Comparison of ENCODE assay signal across 18 cellular contexts in genomic region chr12:50105913-50106450, GRCh38. TPM values are rescaled to one million over a fixed set of nuclear protein-coding genes. Genes with fewer than 3 reads are reported as not detected.
DNase-seq lines count a peak whose midpoint lies in the region; FAIRE-seq and TF ChIP-seq lines count a peak whose summit lies in the region.
"Had no signal": no experiment of that assay in that cellular context is flagged by ENCODE, and none has a peak within 500 bp of the region (broad histone marks: within the 10 kb centered on the region; RNA-seq: fewer than 3 reads in every experiment).

No MANE protein-coding gene starts in this region.

- H3K27me3 Mint-ChIP-seq in type B pancreatic cell, result no peaks in the 10 kb centered on the region
- H3K27me3 Mint-ChIP-seq: CD4-positive, alpha-beta T cell had no signal

- H3K4me3 Mint-ChIP-seq in type B pancreatic cell, result no peak overlapping the region
- H3K4me3 Mint-ChIP-seq: CD4-positive, alpha-beta T cell had no signal

- H2BK12ac ChIP-seq in neuronal stem cell (ENCODE audit: low read length), result no peak overlapping the region

- no peak overlapping the region for H3K4ac ChIP-seq in neuronal stem cell (ENCODE audit: low read length)

- peaks cover 28% of the 10 kb centered on the region for H3K36me3 ChIP-seq in adipocyte (ENCODE audit: control insufficient read depth, insufficient read depth, low read length, severe bottlenecking)
- peaks cover 0 to 18% of the 10 kb centered on the region in 2 donors for H3K36me3 ChIP-seq in neuronal stem cell (replicated peaks in 1 of 2; ENCODE audit: control insufficient read depth in 2 of 2, insufficient read depth in 2 of 2, low read length in 2 of 2)

- no peak overlapping the region for H2AFZ ChIP-seq in neuronal stem cell (ENCODE audit: low read length)

- H2BK120ac ChIP-seq in neuronal stem cell (ENCODE audit: low read depth, low read length), result no peak overlapping the region

- H4K91ac ChIP-seq in neuronal stem cell (ENCODE audit: low read depth, low read length, poor library complexity), result no peak overlapping the region

- TF ChIP-seq CTCF in type B pancreatic cell (conservative IDR thresholded peaks at IDR 0.05), result no peak

- no CpG with 5 or more reads among the region's 12 CpGs for WGBS in neuronal stem cell (ENCODE audit: extremely low coverage in 2 of 2, insufficient read length in 2 of 2, insufficient replicate concordance in 1 of 2), 2 donors

- no peak overlapping the region for H3K23ac ChIP-seq in neuronal stem cell (ENCODE audit: low read depth, low read length, poor library complexity)

- H3K9me3 Mint-ChIP-seq in type B pancreatic cell, result no peaks in the 10 kb centered on the region
- H3K9me3 Mint-ChIP-seq: CD4-positive, alpha-beta T cell had no signal

- DNase-seq in adipocyte (ENCODE audit: low read depth) (no peak), globus pallidus (ENCODE audit: low spot score) (peak; percentile 20), neuronal stem cell (ENCODE audit: low spot score) (no peak), type B pancreatic cell (ENCODE audit: extremely low spot score, unreplicated experiment) (no peak), urothelium cell line (ENCODE audit: low spot score) (no peak), NCI-H128 (lab: John Stamatoyannopoulos, UW; ENCODE audit: unreplicated experiment) (no peak)
- no peak for DNase-seq in activated CD4-positive, CD25-positive, alpha-beta regulatory T cell treated with anti-CD3 and anti-CD28 coated beads, Interleukin-2, amount 50 U/mL, for 72 hours
- DNase-seq: CD4-positive, alpha-beta T cell; DMS53; H7; Karpas-422; MM.1S; NCI-H1092 treated with DMSO at 0.1 percent for 48 hours; NCI-H187; NCI-H69; RPMI8226; SIG-M5 had no signal

- H3K18ac ChIP-seq in neuronal stem cell (ENCODE audit: low read length), result no peak overlapping the region

- H2BK5ac ChIP-seq in neuronal stem cell (ENCODE audit: low read length), result no peak overlapping the region

- H3K9ac ChIP-seq in adipocyte (ENCODE audit: low read length) (peak overlapping the region; percentile 92), neuronal stem cell (ENCODE audit: low read depth, low read length, poor library complexity) (no peak overlapping the region)

- no peak overlapping the region for H3K4me2 ChIP-seq in neuronal stem cell (ENCODE audit: insufficient read depth, low read length, poor library complexity, severe bottlenecking)

- no peak overlapping the region for H2BK15ac ChIP-seq in neuronal stem cell (ENCODE audit: low read length)

- no peak overlapping the region for H3K27ac ChIP-seq in neuronal stem cell (replicated peaks; ENCODE audit: low read length)

- peak overlapping the region; percentile 11 for H3K14ac ChIP-seq in neuronal stem cell (ENCODE audit: low read length)

- H3K4me3 ChIP-seq in adipocyte (ENCODE audit: low read length), result peak overlapping the region; percentile 83
- H3K4me3 ChIP-seq in neuronal stem cell (ENCODE audit: low read length in 2 of 2), result no peak overlapping the region

- no peaks in the 10 kb centered on the region for H3K79me1 ChIP-seq in neuronal stem cell (ENCODE audit: low read depth, low read length)

- H3K4me1 ChIP-seq in adipocyte (ENCODE audit: control insufficient read depth, insufficient read depth, low read length) (peaks cover 61% of the 10 kb centered on the region), neuronal stem cell (ENCODE audit: control insufficient read depth in 2 of 2, insufficient read depth in 1 of 2, low read depth in 1 of 2, low read length in 2 of 2) (peaks cover 17 to 24% of the 10 kb centered on the region in 2 donors)

- peaks cover 26% of the 10 kb centered on the region for H3K4me1 Mint-ChIP-seq in type B pancreatic cell (ENCODE audit: unreplicated experiment)

- H4K8ac ChIP-seq in neuronal stem cell (ENCODE audit: low read depth, low read length), result no peak overlapping the region

- peak overlapping the region; percentile 51 for H3K27ac Mint-ChIP-seq in type B pancreatic cell
- H3K27ac Mint-ChIP-seq: CD4-positive, alpha-beta T cell had no signal

- H3K9me3 ChIP-seq in adipocyte (ENCODE audit: control insufficient read depth, low read length) (no peaks in the 10 kb centered on the region), neuronal stem cell (replicated peaks in 1 of 2; ENCODE audit: control insufficient read depth in 2 of 2, insufficient read depth in 1 of 2, low read depth in 1 of 2, low read length in 2 of 2) (peaks cover 0 to 1% of the 10 kb centered on the region in 2 donors)

- no peak overlapping the region for H2AK5ac ChIP-seq in neuronal stem cell (ENCODE audit: low read depth, low read length)

- H3K27me3 ChIP-seq in adipocyte (replicated peaks; ENCODE audit: control insufficient read depth, insufficient read depth, low read length), result no peaks in the 10 kb centered on the region
- no peaks in the 10 kb centered on the region for H3K27me3 ChIP-seq in neuronal stem cell (ENCODE audit: control insufficient read depth in 3 of 3, insufficient read depth in 3 of 3, low read depth in 1 of 3, low read length in 3 of 3)

- peaks cover 3% of the 10 kb centered on the region for H3K36me3 Mint-ChIP-seq in type B pancreatic cell

- FAIRE-seq in urothelium cell line (lab: Jason Lieb, UNC), result no peak
- FAIRE-seq: GM19239 had no signal

RNA-seq across cellular contexts. Expression of gene GPD1, which starts 2.2 kb away (rescaled TPM):
- 0.03 TPM for polyA plus RNA-seq in neuronal stem cell (2013, experiment 1 of 2)
- 0.03 TPM for polyA plus RNA-seq in neuronal stem cell (2013, experiment 2 of 2)
- 9.0 and 12.5 TPM in 2 replicates for total RNA-seq in type B pancreatic cell (ENCODE audit: low replicate concordance)
- total RNA-seq: H7 had no signal

RNA-seq across cellular contexts. Expression of gene COX14, which starts 6.1 kb away (rescaled TPM):
- polyA plus RNA-seq in neuronal stem cell (2013, experiment 1 of 2), result 49.2 TPM
- polyA plus RNA-seq in neuronal stem cell (2013, experiment 2 of 2), result 48.1 TPM
- total RNA-seq in type B pancreatic cell (ENCODE audit: low replicate concordance), result 42.6 and 55.2 TPM in 2 replicates

RNA-seq across cellular contexts. Expression of gene SMARCD1, which starts 20.8 kb away (rescaled TPM):
- 125 TPM for polyA plus RNA-seq in neuronal stem cell (2013, experiment 1 of 2)
- 122 TPM for polyA plus RNA-seq in neuronal stem cell (2013, experiment 2 of 2)
- total RNA-seq in type B pancreatic cell (ENCODE audit: low replicate concordance), result 55.0 and 100 TPM in 2 replicates

RNA-seq across cellular contexts. Expression of gene ASIC1, which starts 48.6 kb away (rescaled TPM):
- 15.9 TPM for polyA plus RNA-seq in neuronal stem cell (2013, experiment 1 of 2)
- polyA plus RNA-seq in neuronal stem cell (2013, experiment 2 of 2), result 15.8 TPM
- total RNA-seq in type B pancreatic cell (ENCODE audit: low replicate concordance), result 5.5 and 18.1 TPM in 2 replicates
